Comparison of ENCODE assay signal across 8 cellular contexts in the genomic region with DNA sequence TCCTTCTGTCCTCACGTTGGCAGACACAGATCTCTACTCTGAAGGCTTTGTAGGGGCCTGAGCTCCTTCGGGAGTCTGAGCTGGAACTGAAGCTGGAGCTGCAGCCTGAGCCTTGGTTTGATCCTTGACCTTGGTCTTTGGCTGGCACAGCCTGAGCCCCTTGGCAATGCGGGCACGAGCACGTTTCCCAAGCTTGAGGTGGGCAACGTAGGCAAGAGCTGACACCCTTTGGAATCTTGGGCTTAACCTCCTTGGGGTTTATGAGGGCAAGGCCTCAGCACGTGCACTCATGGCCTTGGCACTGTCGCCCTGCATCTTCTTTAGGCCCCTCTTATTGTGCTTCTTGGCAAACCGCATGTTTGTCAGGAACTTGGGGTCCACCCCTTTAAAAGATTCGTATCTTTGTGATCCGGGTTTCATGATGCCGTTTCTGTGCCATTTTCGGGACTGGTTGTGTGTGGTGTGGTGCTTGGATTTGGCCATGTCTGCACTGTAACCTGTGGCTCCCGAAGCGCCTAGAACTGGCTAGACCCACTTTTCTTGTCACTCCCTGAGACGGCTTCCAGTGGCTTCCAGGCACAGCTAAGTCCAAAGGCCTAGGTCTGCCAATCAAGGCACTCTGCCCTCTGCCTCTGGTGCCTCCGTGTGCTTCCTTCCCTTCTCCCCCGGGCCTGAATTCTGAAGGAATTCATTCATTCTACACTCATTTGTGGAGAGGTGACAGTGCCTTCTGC. TPM values are rescaled to one million over a fixed set of nuclear protein-coding genes. Genes with fewer than 3 reads are reported as not detected.
A peak's percentile ranks its signal among the peaks of the same experiment; 100 is the strongest.
DNase-seq lines count a peak whose midpoint lies in the region; ATAC-seq and TF ChIP-seq lines count a peak whose summit lies in the region.

No MANE protein-coding gene starts in this region.

- no peak for DNase-seq in endodermal cell
- no peak for DNase-seq in osteocyte (ENCODE audit: extremely low spot score, unreplicated experiment)
- no peak for DNase-seq in kidney glomerular epithelial cell (lab: John Stamatoyannopoulos, UW)
- no peak for DNase-seq in NCI-H2196 (lab: John Stamatoyannopoulos, UW; ENCODE audit: unreplicated experiment)

- H3K4me3 ChIP-seq in DOHH2 (ENCODE audit: low read length) (peak overlapping the region; percentile 72), OCI-LY3 (ENCODE audit: low read length) (peak overlapping the region; percentile 83), endodermal cell (ENCODE audit: low read length) (no peak overlapping the region)

- H3K4me1 ChIP-seq in DOHH2 (ENCODE audit: control insufficient read depth, low read length) (peaks cover 11% of the 10 kb centered on the region), OCI-LY3 (ENCODE audit: low read length) (peaks cover 10% of the 10 kb centered on the region; the same call in 1 of the 2 replicates), endodermal cell (ENCODE audit: control insufficient read depth, insufficient read depth, low read length) (no peaks in the 10 kb centered on the region)

- H3K9me3 ChIP-seq in DOHH2 (ENCODE audit: control insufficient read depth, insufficient read depth, low read length) (no peaks in the 10 kb centered on the region), OCI-LY3 (ENCODE audit: insufficient read depth, low read length) (no peaks in the 10 kb centered on the region), endodermal cell (ENCODE audit: control insufficient read depth, low read length) (no peaks in the 10 kb centered on the region)

- H3F3A ChIP-seq in DOHH2 (ENCODE audit: control insufficient read depth, insufficient read depth), result no peaks in the 10 kb centered on the region

- H3K4me3 Mint-ChIP-seq in endodermal cell, result peak overlapping the region; percentile 70
- peak overlapping the region; percentile 76 for H3K4me3 Mint-ChIP-seq in osteocyte (ENCODE audit: unreplicated experiment)

- WGBS in endodermal cell (ENCODE audit: insufficient coverage in 1 of 2, insufficient read length in 1 of 2), 2 experiments, result 94 to 97% methylated on average over 8 to 18 of the region's 18 CpGs

- H3K36me3 Mint-ChIP-seq in endodermal cell (ENCODE audit: low read depth) (no peaks in the 10 kb centered on the region), osteocyte (ENCODE audit: unreplicated experiment) (no peaks in the 10 kb centered on the region)

- no peak overlapping the region for H2AFZ ChIP-seq in OCI-LY3 (ENCODE audit: low read depth, low read length)

- peaks cover 25% of the 10 kb centered on the region for H3K4me1 Mint-ChIP-seq in endodermal cell
- peaks cover 26% of the 10 kb centered on the region for H3K4me1 Mint-ChIP-seq in osteocyte (ENCODE audit: unreplicated experiment)

- H3K9me2 ChIP-seq in DOHH2 (replicated peaks; ENCODE audit: control insufficient read depth, low read length), result no peaks in the 10 kb centered on the region

- H3K27ac ChIP-seq in DOHH2 (ENCODE audit: low read depth, low read length), result no peak overlapping the region
- no peak overlapping the region for H3K27ac ChIP-seq in OCI-LY3 (ENCODE audit: low read length)
- H3K27ac ChIP-seq in endodermal cell (ENCODE audit: low read depth, low read length), result no peak overlapping the region

- H3K9ac ChIP-seq in OCI-LY3 (ENCODE audit: low read length) (peak overlapping the region; percentile 68), endodermal cell (ENCODE audit: extremely low read depth, low read length, poor library complexity, severe bottlenecking) (no peak overlapping the region)

- H3K27me3 Mint-ChIP-seq in endodermal cell (ENCODE audit: insufficient read depth) (peaks cover 47% of the 10 kb centered on the region), osteocyte (ENCODE audit: unreplicated experiment) (no peaks in the 10 kb centered on the region)

- no peak for ATAC-seq in HG02884 (IDR thresholded peaks at IDR 0.05; ENCODE audit: unreplicated experiment)
- ATAC-seq in GM21515 (IDR thresholded peaks at IDR 0.05; ENCODE audit: unreplicated experiment), result no peak

- H3K79me2 ChIP-seq in DOHH2 (ENCODE audit: control insufficient read depth, low read length) (no peaks in the 10 kb centered on the region), OCI-LY3 (ENCODE audit: low read length) (no peaks in the 10 kb centered on the region)

- no peaks in the 10 kb centered on the region for H4K20me1 ChIP-seq in DOHH2 (ENCODE audit: control insufficient read depth, insufficient read depth, low read depth, low read length)
- H4K20me1 ChIP-seq in OCI-LY3 (ENCODE audit: insufficient read depth, low read length), result no peaks in the 10 kb centered on the region

- no peak for TF ChIP-seq CTCF in DOHH2 (IDR thresholded peaks at IDR 0.05; ENCODE audit: low read depth, low read length, poor library complexity, severe bottlenecking)
- TF ChIP-seq CTCF in OCI-LY3 (IDR thresholded peaks at IDR 0.05; ENCODE audit: low read depth, low read length), result no peak
- no peak for TF ChIP-seq CTCF in endodermal cell (conservative IDR thresholded peaks at IDR 0.05)
- no peak for TF ChIP-seq CTCF in osteocyte (IDR thresholded peaks at IDR 0.05)

- peaks cover 49% of the 10 kb centered on the region for H3K27me3 ChIP-seq in DOHH2 (ENCODE audit: control insufficient read depth, low read length)
- peaks cover 19% of the 10 kb centered on the region for H3K27me3 ChIP-seq in OCI-LY3 (ENCODE audit: low read depth, low read length)
- peaks cover 38% of the 10 kb centered on the region for H3K27me3 ChIP-seq in endodermal cell (ENCODE audit: control insufficient read depth, insufficient read depth, low read length, poor library complexity, severe bottlenecking)

- H3K36me3 ChIP-seq in DOHH2 (ENCODE audit: control insufficient read depth, low read length), result no peaks in the 10 kb centered on the region
- H3K36me3 ChIP-seq in OCI-LY3 (replicated peaks; ENCODE audit: low read depth, low read length), result no peaks in the 10 kb centered on the region
- H3K36me3 ChIP-seq in endodermal cell (ENCODE audit: control insufficient read depth, insufficient read depth, low read length), result no peaks in the 10 kb centered on the region

- H3K9me3 Mint-ChIP-seq in endodermal cell (no peaks in the 10 kb centered on the region), osteocyte (ENCODE audit: unreplicated experiment) (no peaks in the 10 kb centered on the region)

- H3K27ac Mint-ChIP-seq in endodermal cell (no peak overlapping the region), osteocyte (ENCODE audit: unreplicated experiment) (peak overlapping the region; percentile 80)

- H3K4me2 ChIP-seq in DOHH2 (ENCODE audit: low read length) (peak overlapping the region; percentile 81), OCI-LY3 (ENCODE audit: low read length) (peak overlapping the region; percentile 88)

RNA-seq across cellular contexts. Expression of a gene that starts 1.4 kb away (rescaled TPM):
- total RNA-seq in endodermal cell (10 to 100 TPM in 1 of 2 donors, 1 to 10 TPM in 1; 7.7 to 10.4 TPM), osteocyte (13.4 and 15.0 TPM in 2 replicates)
- 3.6 TPM for polyA plus RNA-seq in endodermal cell (2013, experiment 1 of 2)
- polyA plus RNA-seq in endodermal cell (2013, experiment 2 of 2), result 3.1 TPM
